Comparison of ENCODE assay signal across 16 cellular contexts in genomic region chr2:11422901-11423435, GRCh38. TPM values are rescaled to one million over a fixed set of nuclear protein-coding genes. Genes with fewer than 3 reads are reported as not detected.
A peak's percentile ranks its signal among the peaks of the same experiment; 100 is the strongest.
DNase-seq lines count a peak whose midpoint lies in the region; ATAC-seq, FAIRE-seq and TF ChIP-seq lines count a peak whose summit lies in the region.
"Had no signal": no experiment of that assay in that cellular context is flagged by ENCODE, and none has a peak within 500 bp of the region (broad histone marks: within the 10 kb centered on the region; RNA-seq: fewer than 3 reads in every experiment).

No MANE protein-coding gene starts in this region.

- no peaks in the 10 kb centered on the region for H3K27me3 ChIP-seq in adipocyte (replicated peaks; ENCODE audit: control insufficient read depth, insufficient read depth, low read length)
- no peaks in the 10 kb centered on the region for H3K27me3 ChIP-seq in HepG2 (ENCODE audit: control insufficient read depth in 1 of 2, insufficient read depth in 2 of 2, low read length in 2 of 2)
- H3K27me3 ChIP-seq in psoas muscle (ENCODE audit: insufficient read depth in 3 of 3, low read length in 2 of 3): no peaks in the 10 kb centered on the region
- H3K27me3 ChIP-seq in testis: no peaks in the 10 kb centered on the region
- H3K27me3 ChIP-seq: BLaER1 treated with 17β-estradiol and CSF1 and Interleukin-3, amounts not matched to agents 10 nM and 100 nM had no signal

- intact Hi-C loops in HepG2 (cut with micrococcal nuclease; ENCODE audit: unreplicated experiment) (loop anchor here (5.0 kb wide), 1 partner anchor 259 kb away; no protein-coding TSS in a partner anchor), psoas muscle (cut with DNase I) (no loop called here), testis (cut with DNase I; ENCODE audit: low total_unique reads) (no loop called here)

- H3K4me1 ChIP-seq in adipocyte (ENCODE audit: control insufficient read depth, insufficient read depth, low read length) (peaks cover 41% of the 10 kb centered on the region), HepG2 (ENCODE audit: insufficient read depth, low read length) (peaks cover 38% of the 10 kb centered on the region), psoas muscle (peaks cover 19% of the 10 kb centered on the region), testis (peaks cover 4% of the 10 kb centered on the region)
- H3K4me1 ChIP-seq: BLaER1 treated with 17β-estradiol and CSF1 and Interleukin-3, amounts not matched to agents 10 nM and 100 nM had no signal

- H3K27ac ChIP-seq in HepG2 (ENCODE audit: extremely low read length, insufficient read depth, low read length): peak overlapping the region; percentile 82
- peak overlapping the region; percentile 80 for H3K27ac ChIP-seq in psoas muscle
- no peak overlapping the region for H3K27ac ChIP-seq in testis
- H3K27ac ChIP-seq: BLaER1 treated with 17β-estradiol and CSF1 and Interleukin-3, amounts not matched to agents 10 nM and 100 nM had no signal

- DNase-seq in adipocyte (ENCODE audit: low read depth) (no peak), HepG2 (ENCODE audit: low spot score) (peak; percentile 76), psoas muscle (no peak), testis (peak; percentile 45), T-helper 2 cell (no peak), GM10248 (ENCODE audit: extremely low spot score) (no peak)
- no peak for DNase-seq in activated CD4-positive, alpha-beta T cell treated with anti-CD3 and anti-CD28 coated beads, Interleukin-2, amount 50 U/mL, for 4 hours
- DNase-seq: Calu3; CD8-positive, alpha-beta T cell; DMS79 treated with DMSO at 0.1 percent for 48 hours; GF-D8; H9 had no signal

- in situ Hi-C loops in HepG2 (cut with HindIII; ENCODE audit: extremely low pct_ligation_motif_present, low pct_unique_long_range_greater_than_20kb): no loop called here

- TF ChIP-seq CTCF in HepG2 (CRISPR knock-in tag; IDR thresholded peaks at IDR 0.05) (peak; percentile 24; the same call in 1 of the 2 replicates), psoas muscle (IDR thresholded peaks at IDR 0.05) (no peak), testis (IDR thresholded peaks at IDR 0.05) (no peak), GM10248 (IDR thresholded peaks at IDR 0.05; ENCODE audit: control extremely low read depth, extremely low read depth, low read depth, missing control alignments) (no peak)

- no peaks in the 10 kb centered on the region for H3K36me3 ChIP-seq in adipocyte (ENCODE audit: control insufficient read depth, insufficient read depth, low read length, severe bottlenecking)
- no peaks in the 10 kb centered on the region for H3K36me3 ChIP-seq in HepG2 (replicated peaks in 1 of 2; ENCODE audit: control insufficient read depth in 1 of 2, insufficient read depth in 2 of 2, low read length in 2 of 2)
- H3K36me3 ChIP-seq in psoas muscle (ENCODE audit: insufficient read depth in 1 of 2, low read depth in 1 of 2): no peaks in the 10 kb centered on the region
- no peaks in the 10 kb centered on the region for H3K36me3 ChIP-seq in testis (ENCODE audit: low read depth, missing control alignments)
- H3K36me3 ChIP-seq: BLaER1 treated with 17β-estradiol and CSF1 and Interleukin-3, amounts not matched to agents 10 nM and 100 nM had no signal

- H3K79me2 ChIP-seq in HepG2 (ENCODE audit: insufficient read depth, low read length): no peaks in the 10 kb centered on the region

- peak overlapping the region; percentile 64 for H2AFZ ChIP-seq in HepG2 (ENCODE audit: low read length)

- TF ChIP-seq EP300 in HepG2 (IDR thresholded peaks at IDR 0.05; ENCODE audit: low read depth in 2 of 2, low read length in 2 of 2) (peak in 1 of 2 experiments; percentile 72; a peak in 1 of 4 replicates), HepG2 (CRISPR knock-in tag; IDR thresholded peaks at IDR 0.05; ENCODE audit: borderline replicate concordance) (peak; percentile 21; the same call in 1 of the 2 replicates)

- H4K20me1 ChIP-seq in HepG2 (ENCODE audit: insufficient read depth, low read length): no peaks in the 10 kb centered on the region
- H4K20me1 ChIP-seq: BLaER1 treated with 17β-estradiol and CSF1 and Interleukin-3, amounts not matched to agents 10 nM and 100 nM had no signal

- TF ChIP-seq POLR2A in HepG2 (IDR thresholded peaks at IDR 0.05; ENCODE audit: insufficient read depth in 1 of 2, low read depth in 2 of 2, low read length in 2 of 2) (no peak), testis (IDR thresholded peaks at IDR 0.05) (no peak)

- H3K9ac ChIP-seq in adipocyte (ENCODE audit: low read length) (peak overlapping the region; percentile 81), HepG2 (ENCODE audit: insufficient read depth, low read depth, low read length) (peak overlapping the region; percentile 46)
- H3K9ac ChIP-seq: BLaER1 treated with 17β-estradiol and CSF1 and Interleukin-3, amounts not matched to agents 10 nM and 100 nM had no signal

- POLR2A ChIA-PET in HepG2 (lab: Yijun Ruan, JAX): interaction anchor here (0.6 to 2.2 kb wide), 10 partner anchors 19 to 291 kb away, joined by 3 to 20 read pairs (median 4); partner anchors contain the start of gene ROCK2
- POLR2A ChIA-PET in GM10248 (lab: Yijun Ruan, JAX): no interaction called here

- H3K4me2 ChIP-seq in HepG2 (ENCODE audit: low read depth, low read length): peak overlapping the region; percentile 83
- H3K4me2 ChIP-seq: BLaER1 treated with 17β-estradiol and CSF1 and Interleukin-3, amounts not matched to agents 10 nM and 100 nM had no signal

- H3K9me3 ChIP-seq in adipocyte (ENCODE audit: control insufficient read depth, low read length): peaks cover 4% of the 10 kb centered on the region
- peaks cover 4% of the 10 kb centered on the region; the same call in 1 of the 2 replicates for H3K9me3 ChIP-seq in HepG2 (ENCODE audit: low read length)
- H3K9me3 ChIP-seq in psoas muscle: no peaks in the 10 kb centered on the region
- no peaks in the 10 kb centered on the region for H3K9me3 ChIP-seq in testis

- no peak for TF ChIP-seq RAD21 in HepG2 (CRISPR knock-in tag; IDR thresholded peaks at IDR 0.05)

- no TSS peak for BruUV-seq in HepG2 (replicated peaks; lab: Mats Ljungman, UMichigan)

- no peak overlapping the region for H3K4me3 ChIP-seq in adipocyte (ENCODE audit: low read length)
- peak overlapping the region; percentile 17 to 58 (median 45); a peak in 5 of 6 replicates for H3K4me3 ChIP-seq in HepG2 (replicated peaks in 1 of 3; ENCODE audit: insufficient read depth in 1 of 3, low read depth in 2 of 3, low read length in 3 of 3)
- no peak overlapping the region for H3K4me3 ChIP-seq in psoas muscle
- no peak overlapping the region for H3K4me3 ChIP-seq in testis
- H3K4me3 ChIP-seq: BLaER1 treated with 17β-estradiol and CSF1 and Interleukin-3, amounts not matched to agents 10 nM and 100 nM; GM12878 had no signal

- ATAC-seq in HepG2: peak; percentile 95
- ATAC-seq in psoas muscle: no peak
- ATAC-seq: CD8-positive, alpha-beta T cell; GM12878 had no signal

- peak; percentile 94 for FAIRE-seq in HepG2 (lab: Jason Lieb, UNC)
- FAIRE-seq: GM12878, H1, HTR-8/SVneo had no signal

- 14% methylated on average over 4 of the region's 4 CpGs for WGBS in HepG2 (ENCODE audit: low lambda C conversion rate)
- WGBS in psoas muscle, 3 donors: 96 to 98% (median 96%) methylated on average over 4 of the region's 4 CpGs
- 72 to 89% methylated on average over 4 of the region's 4 CpGs for WGBS in testis, 2 donors

- CTCF ChIA-PET in HepG2 (lab: Yijun Ruan, JAX; ENCODE audit: low intra/inter-chr PET ratio, low total read pairs) (no interaction called here), GM10248 (lab: Yijun Ruan, JAX) (interaction anchor here (1.2 to 2.0 kb wide), 3 partner anchors 11 to 45 kb away, joined by 3 to 7 read pairs (median 3); no protein-coding TSS in a partner anchor)

TF ChIP-seq in HepG2, 621 proteins besides CTCF, POLR2A, EP300 and RAD21 (continues in another document):
- TF ChIP-seq FOSL1 (CRISPR knock-in tag; IDR thresholded peaks at IDR 0.05; ENCODE audit: borderline replicate concordance) (no peak), PPARG (CRISPR knock-in tag; conservative IDR thresholded peaks at IDR 0.05) (peak; percentile 48; the same call in 1 of the 2 replicates)

RNA-seq across cellular contexts. Expression of gene E2F6, which starts 43.0 kb away (rescaled TPM):
- total RNA-seq in HepG2 (2016; rRNA removed; fragmentation: Illumina TruSeq; extraction: Trizol) (36.0 and 40.1 TPM in 2 replicates), psoas muscle (10 to 100 TPM; 19.5 to 38.4 (median 25.7) TPM), testis (10 to 100 TPM; 15.7 to 24.3 TPM)
- 13.0 and 13.9 TPM in 2 replicates for total RNA-seq in HepG2 (2016; cell fraction: cytosol; rRNA removed; fragmentation: Illumina TruSeq; extraction: Trizol; ENCODE audit: low read depth)
- total RNA-seq in HepG2 (2016; cell fraction: insoluble cytoplasmic fraction; rRNA removed; fragmentation: Illumina TruSeq; extraction: Trizol): 36.8 and 38.9 TPM in 2 replicates
- 37.8 and 40.8 TPM in 2 replicates for total RNA-seq in HepG2 (2016; cell fraction: membrane; rRNA removed; fragmentation: Illumina TruSeq; extraction: Trizol)
- 35.5 and 39.9 TPM in 2 replicates for total RNA-seq in HepG2 (2016; cell fraction: nucleus; rRNA removed; fragmentation: Illumina TruSeq; extraction: Trizol)
- polyA plus RNA-seq in HepG2 (2011; rRNA removed) (22.6 and 27.3 TPM in 2 replicates), psoas muscle (10 to 100 TPM; 20.7 to 56.4 (median 31.3) TPM), testis (ENCODE audit: insufficient read depth, low read depth, low replicate concordance) (20.2 TPM)
- polyA plus RNA-seq in HepG2 (2011; cell fraction: cytosol; rRNA removed): 9.9 and 16.5 TPM in 2 replicates
- polyA plus RNA-seq in HepG2 (2011; cell fraction: nucleus; rRNA removed): 15.6 and 16.3 TPM in 2 replicates
- 28.6 and 31.7 TPM in 2 replicates for polyA plus RNA-seq in HepG2 (2012)
- polyA plus RNA-seq in HepG2 (2016; cell fraction: cytosol; fragmentation: Illumina TruSeq; extraction: Trizol; ENCODE audit: low read depth): 10.7 and 15.9 TPM in 2 replicates
- polyA plus RNA-seq in HepG2 (2016; cell fraction: insoluble cytoplasmic fraction; fragmentation: Illumina TruSeq; extraction: Trizol; ENCODE audit: low read depth): 49.4 and 50.1 TPM in 2 replicates
- polyA plus RNA-seq in HepG2 (2016; cell fraction: membrane; fragmentation: Illumina TruSeq; extraction: Trizol; ENCODE audit: low read depth): 27.3 and 31.7 TPM in 2 replicates
- 72.4 and 76.7 TPM in 2 replicates for polyA plus RNA-seq in HepG2 (2016; cell fraction: nucleus; fragmentation: Illumina TruSeq; extraction: Trizol; ENCODE audit: insufficient read depth, low read depth)
- polyA minus RNA-seq in HepG2 (2011; rRNA and poly(A)+ RNA removed; ENCODE audit: low replicate concordance): 8.6 and 12.9 TPM in 2 replicates
- polyA minus RNA-seq in HepG2 (2011; cell fraction: cytosol; rRNA and poly(A)+ RNA removed): 10.9 and 11.8 TPM in 2 replicates
- polyA minus RNA-seq in HepG2 (2011; cell fraction: nucleus; rRNA and poly(A)+ RNA removed): 32.4 and 33.1 TPM in 2 replicates

Comparison
In these comparisons a context has a peak if more than half of its experiments do, and no peak if none do; other contexts are left out.
1. DNase-seq: peak in HepG2 (single experiment) and testis (single experiment); none in adipocyte (single experiment), psoas muscle (0 of 2), T-helper 2 cell (0 of 5), activated CD4-positive, alpha-beta T cell treated with anti-CD3 and anti-CD28 coated beads, Interleukin-2, amount 50 U/mL, for 4 hours (0 of 2) and GM10248 (single experiment).
2. H3K4me3 ChIP-seq: peak in HepG2 (3 of 3); none in adipocyte (single experiment), psoas muscle (single experiment) and testis (0 of 2).
3. H3K27ac ChIP-seq: peak in HepG2 (single experiment) and psoas muscle (single experiment); none in testis (0 of 2).